In the genomic region with DNA sequence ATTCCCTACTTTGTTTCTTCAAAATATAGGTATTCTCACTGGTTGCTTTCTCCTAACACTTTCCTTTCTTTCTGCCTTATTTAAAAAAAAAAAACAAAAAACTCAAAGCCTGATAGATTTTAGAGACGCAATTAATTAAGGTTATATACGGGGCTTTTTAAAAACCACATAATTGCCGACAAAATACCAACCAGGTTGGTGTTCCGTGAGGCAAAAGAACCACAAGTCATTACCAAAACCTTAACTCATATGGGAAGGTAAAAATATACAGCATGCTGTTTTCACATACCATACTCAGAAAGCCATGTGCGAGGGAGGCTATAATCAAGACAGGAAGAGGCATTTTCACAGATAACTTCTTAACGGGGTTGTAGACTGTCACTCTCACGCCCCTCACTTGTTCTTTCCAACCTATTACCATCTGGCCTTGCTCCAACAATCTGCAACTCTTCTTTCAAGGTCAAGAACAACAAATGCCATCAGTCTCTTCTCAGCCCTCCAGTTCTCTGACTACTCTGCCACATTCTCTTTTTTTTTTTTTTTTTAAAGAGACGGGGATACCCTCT, we compare ENCODE assay signal across 1 cellular context.
TF ChIP-seq lines count a peak whose summit lies in the region.

No MANE protein-coding gene starts in this region.

TF ChIP-seq in HEK293T, 16 proteins besides CTCF, POLR2A, EP300 and RAD21 (continued from another document):
- no peak for TF ChIP-seq FOXK2 (IDR thresholded peaks at IDR 0.05)
